ENCODE assay signal across 8 cellular contexts in the genomic region with DNA sequence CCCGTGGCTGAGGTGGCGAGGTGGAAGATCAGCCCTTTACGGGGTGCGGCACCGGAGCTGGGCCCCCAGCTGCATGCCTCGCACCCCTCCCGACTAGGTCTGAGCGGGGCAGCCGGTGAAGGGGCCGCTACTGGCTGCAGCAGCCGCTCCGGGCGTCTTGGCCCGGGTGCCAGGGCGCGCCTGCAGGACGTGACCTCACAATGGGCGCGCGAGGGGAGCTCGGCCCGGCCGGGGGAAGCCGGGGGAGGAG. TPM values are rescaled to one million over a fixed set of nuclear protein-coding genes. Genes with fewer than 3 reads are reported as not detected.
A peak's percentile ranks its signal among the peaks of the same experiment; 100 is the strongest.
DNase-seq lines count a peak whose midpoint lies in the region; ATAC-seq and TF ChIP-seq lines count a peak whose summit lies in the region.

No MANE protein-coding gene starts in this region.

- no peaks in the 10 kb centered on the region for H3K9me3 Mint-ChIP-seq in naive B cell

- TF ChIP-seq CTCF in cardiac muscle cell (IDR thresholded peaks at IDR 0.05; ENCODE audit: low read depth, low read length), result no peak
- no peak for TF ChIP-seq CTCF in colonic mucosa (IDR thresholded peaks at IDR 0.05)

- peaks cover 26 to 71% (median 55%) of the 10 kb centered on the region in 3 donors for H3K4me1 Mint-ChIP-seq in naive B cell

- DNase-seq in cardiac muscle cell (ENCODE audit: low read depth in 1 of 2, low spot score in 1 of 2) (peak in 1 of 2 donors; percentile 70), Right ventricle myocardium inferior (ENCODE audit: missing footprints) (no peak), MG63 (peak; percentile 64), colonic mucosa (no peak), naive B cell (no peak), NCI-H1417 (lab: John Stamatoyannopoulos, UW) (no peak)

- peak overlapping the region; percentile 87 to 99 (median 96) for H3K4me3 Mint-ChIP-seq in naive B cell

- peaks cover 4 to 8% of the 10 kb centered on the region in 2 donors for H3K36me3 Mint-ChIP-seq in naive B cell

- peak overlapping the region; percentile 71 to 97 (median 90) for H3K27ac Mint-ChIP-seq in naive B cell

- H3K4me1 ChIP-seq in cardiac muscle cell (ENCODE audit: low read depth) (peaks cover 16% of the 10 kb centered on the region), colonic mucosa (peaks cover 9% of the 10 kb centered on the region)

- H3K4me3 ChIP-seq in cardiac muscle cell, result peak overlapping the region; percentile 81
- H3K4me3 ChIP-seq in MG63, result peak overlapping the region; percentile 93
- H3K4me3 ChIP-seq in colonic mucosa, result peak overlapping the region; percentile 99

- no peaks in the 10 kb centered on the region for H3K9me3 ChIP-seq in cardiac muscle cell (ENCODE audit: low read depth)
- H3K9me3 ChIP-seq in MG63, result no peaks in the 10 kb centered on the region
- no peaks in the 10 kb centered on the region for H3K9me3 ChIP-seq in colonic mucosa

- no peaks in the 10 kb centered on the region for H3K27me3 ChIP-seq in cardiac muscle cell
- H3K27me3 ChIP-seq in MG63, result no peaks in the 10 kb centered on the region
- H3K27me3 ChIP-seq in colonic mucosa, result no peaks in the 10 kb centered on the region

- H3K36me3 ChIP-seq in cardiac muscle cell (peaks cover 21% of the 10 kb centered on the region), MG63 (peaks cover 31% of the 10 kb centered on the region), colonic mucosa (no peaks in the 10 kb centered on the region)

- no peaks in the 10 kb centered on the region for H3K27me3 Mint-ChIP-seq in naive B cell

- H3K27ac ChIP-seq in cardiac muscle cell (peak overlapping the region; percentile 99), colonic mucosa (peak overlapping the region; percentile 93)

- ATAC-seq in Right ventricle myocardium inferior (no peak), naive B cell (ENCODE audit: low read depth in 2 of 2) (no peak), HG02610 (IDR thresholded peaks at IDR 0.05; ENCODE audit: unreplicated experiment) (no peak), GM21390 (IDR thresholded peaks at IDR 0.05; ENCODE audit: unreplicated experiment) (no peak)

- intact Hi-C loops in Right ventricle myocardium inferior (cut with DNase I), result loop anchor here (10.0 kb wide), 1 partner anchor 153 kb away; the partner anchor contains the start of genes XRCC3 and ZFYVE21
- intact Hi-C loops in colonic mucosa (cut with DNase I), result no loop called here

- peak overlapping the region; percentile 90 to 97 for H3K9ac ChIP-seq in colonic mucosa (ENCODE audit: low read depth in 2 of 2, low read length in 2 of 2)

RNA-seq across cellular contexts. Expression of gene BAG5, which starts 0.4 kb away (rescaled TPM):
- total RNA-seq in cardiac muscle cell (17.4 and 17.6 TPM in 2 replicates), Right ventricle myocardium inferior (16.1 TPM), colonic mucosa (10 to 100 TPM; 26.8 to 29.7 TPM)
- polyA plus RNA-seq in cardiac muscle cell (17.6 and 19.6 TPM in 2 replicates), naive B cell (ENCODE audit: low read depth in 6 of 6) (10 to 100 TPM; 11.0 to 55.5 (median 41.9) TPM)
- total RNA-seq in MG63 (2014; rRNA removed; shearing (Covaris generic); ENCODE audit: low replicate concordance), result 5.4 and 8.2 TPM in 2 replicates

RNA-seq across cellular contexts. Expression of gene COA8, which starts 0.7 kb away (rescaled TPM):
- total RNA-seq in cardiac muscle cell (31.3 and 33.8 TPM in 2 replicates), Right ventricle myocardium inferior (49.3 TPM), colonic mucosa (10 to 100 TPM; 37.1 to 41.5 TPM)
- polyA plus RNA-seq in cardiac muscle cell (68.2 and 69.3 TPM in 2 replicates), naive B cell (ENCODE audit: low read depth in 6 of 6) (10 to 100 TPM; 47.5 to 70.7 (median 57.8) TPM)
- total RNA-seq in MG63 (2014; rRNA removed; shearing (Covaris generic); ENCODE audit: low replicate concordance), result 18.4 and 38.9 TPM in 2 replicates

RNA-seq across cellular contexts. Expression of gene TRMT61A, which starts 33.1 kb away (rescaled TPM):
- total RNA-seq in cardiac muscle cell, result 5.7 and 7.5 TPM in 2 replicates
- polyA plus RNA-seq in cardiac muscle cell, result 5.6 and 7.4 TPM in 2 replicates
- total RNA-seq in Right ventricle myocardium inferior, result 5.6 TPM
- total RNA-seq in MG63 (2014; rRNA removed; shearing (Covaris generic); ENCODE audit: low replicate concordance), result 29.0 and 43.2 TPM in 2 replicates
- total RNA-seq in colonic mucosa, result 10 to 100 TPM in 1 of 2 donors, 1 to 10 TPM in 1; 10.0 to 17.8 TPM
- polyA plus RNA-seq in naive B cell (ENCODE audit: low read depth in 6 of 6), result 10 to 100 TPM in 1 of 6 donors, 1 to 10 TPM in 5; 6.2 to 13.9 (median 8.3) TPM

RNA-seq across cellular contexts. Expression of gene CKB, which starts 39.4 kb away (rescaled TPM):
- total RNA-seq in cardiac muscle cell (169 and 324 TPM in 2 replicates), Right ventricle myocardium inferior (577 TPM), colonic mucosa (1,000 to 10,000 TPM; 1,501 to 4,641 TPM)
- polyA plus RNA-seq in cardiac muscle cell (177 and 327 TPM in 2 replicates), naive B cell (ENCODE audit: low read depth in 6 of 6) (under 1 TPM in 2 of 6 donors, not detected in 4; 0.80 to 1.00 TPM)
- total RNA-seq in MG63 (2014; rRNA removed; shearing (Covaris generic); ENCODE audit: low replicate concordance), result 34.9 and 45.2 TPM in 2 replicates
